In genomic region chr16:29891525-29892457, GRCh38 we compare ENCODE assay signal across 1 cellular context.
TF ChIP-seq lines count a peak whose summit lies in the region.

No MANE protein-coding gene starts in this region.

TF ChIP-seq in HepG2, 621 proteins besides CTCF, POLR2A, EP300 and RAD21 (continued from another document):
- TF ChIP-seq GLI4 (CRISPR knock-in tag; IDR thresholded peaks at IDR 0.05; ENCODE audit: borderline replicate concordance): no peak
- TF ChIP-seq TRAFD1 (CRISPR knock-in tag; IDR thresholded peaks at IDR 0.05; ENCODE audit: borderline replicate concordance): no peak
- peak; percentile 76 for TF ChIP-seq IKZF4 (CRISPR knock-in tag; IDR thresholded peaks at IDR 0.05; ENCODE audit: borderline replicate concordance, low read depth, not compliant biosample characterization)
- TF ChIP-seq DPF2 (CRISPR knock-in tag; IDR thresholded peaks at IDR 0.05; ENCODE audit: borderline replicate concordance, low read depth): no peak; the same call in 1 of the 2 replicates
- no peak for TF ChIP-seq TCF12 (IDR thresholded peaks at IDR 0.05)
- TF ChIP-seq TCF12 (CRISPR knock-in tag; IDR thresholded peaks at IDR 0.05): no peak
- TF ChIP-seq ARID3A (IDR thresholded peaks at IDR 0.05; ENCODE audit: low read depth, low read length): peak; percentile 72
- 0 out of 2 replicates have a peak, but pooled peaks have one; percentile 38 for TF ChIP-seq ZNF784 (CRISPR knock-in tag; IDR thresholded peaks at IDR 0.05; ENCODE audit: borderline replicate concordance)
- no peak for TF ChIP-seq KDM2A (CRISPR knock-in tag; IDR thresholded peaks at IDR 0.05; ENCODE audit: borderline replicate concordance, low read depth)
- peak; percentile 88 for TF ChIP-seq TARDBP (CRISPR knock-in tag; IDR thresholded peaks at IDR 0.05)
- TF ChIP-seq FOXA1 (IDR thresholded peaks at IDR 0.05): no peak
- no peak for TF ChIP-seq FOXA1 (CRISPR knock-in tag; IDR thresholded peaks at IDR 0.05)
- TF ChIP-seq ELK4 (CRISPR knock-in tag; IDR thresholded peaks at IDR 0.05; ENCODE audit: borderline replicate concordance): no peak
- no peak for TF ChIP-seq JDP2 (CRISPR knock-in tag; IDR thresholded peaks at IDR 0.05; ENCODE audit: borderline replicate concordance)
- TF ChIP-seq SRY (CRISPR knock-in tag; IDR thresholded peaks at IDR 0.05): no peak
- TF ChIP-seq RARG (CRISPR knock-in tag; IDR thresholded peaks at IDR 0.05; ENCODE audit: low read depth): no peak
- TF ChIP-seq GRHL1 (CRISPR knock-in tag; conservative IDR thresholded peaks at IDR 0.05): no peak
- TF ChIP-seq HMGA1 (CRISPR knock-in tag; conservative IDR thresholded peaks at IDR 0.05): no peak
- TF ChIP-seq TFDP2 (CRISPR knock-in tag; IDR thresholded peaks at IDR 0.05): no peak
- no peak for TF ChIP-seq TBP (CRISPR knock-in tag; IDR thresholded peaks at IDR 0.05)
- TF ChIP-seq U2AF1 (optimal IDR thresholded peaks at IDR 0.05; ENCODE audit: low read depth, low read length): no peak
- TF ChIP-seq ZNF530 (CRISPR knock-in tag; IDR thresholded peaks at IDR 0.05; ENCODE audit: low read depth): no peak
- TF ChIP-seq ZNF777 (CRISPR knock-in tag; IDR thresholded peaks at IDR 0.05): no peak
- TF ChIP-seq ATF7-NPFF (CRISPR knock-in tag; IDR thresholded peaks at IDR 0.05; ENCODE audit: low read depth): no peak
- no peak for TF ChIP-seq PHF20 (CRISPR knock-in tag; IDR thresholded peaks at IDR 0.05)
- no peak for TF ChIP-seq ZNF639 (CRISPR knock-in tag; conservative IDR thresholded peaks at IDR 0.05)
- TF ChIP-seq SRSF1 (optimal IDR thresholded peaks at IDR 0.05; ENCODE audit: low read depth, low read length): no peak
- TF ChIP-seq PLRG1 (conservative IDR thresholded peaks at IDR 0.05): no peak
- TF ChIP-seq ZNF430 (CRISPR knock-in tag; IDR thresholded peaks at IDR 0.05): no peak
- TF ChIP-seq TIGD3 (CRISPR knock-in tag; IDR thresholded peaks at IDR 0.05; ENCODE audit: borderline replicate concordance): no peak
- peak; percentile 89 for TF ChIP-seq MIER2 (CRISPR knock-in tag; IDR thresholded peaks at IDR 0.05)
- no peak for TF ChIP-seq FOSL1 (CRISPR knock-in tag; IDR thresholded peaks at IDR 0.05; ENCODE audit: borderline replicate concordance)
- TF ChIP-seq ZNF570 (CRISPR knock-in tag; IDR thresholded peaks at IDR 0.05; ENCODE audit: borderline replicate concordance): no peak
- TF ChIP-seq HDAC1 (CRISPR knock-in tag; IDR thresholded peaks at IDR 0.05): peak; percentile 46; the same call in 1 of the 2 replicates
- TF ChIP-seq ZNF607 (CRISPR knock-in tag; IDR thresholded peaks at IDR 0.05; ENCODE audit: borderline replicate concordance): no peak
- no peak for TF ChIP-seq ZNF276 (CRISPR knock-in tag; IDR thresholded peaks at IDR 0.05; ENCODE audit: low read depth)
- TF ChIP-seq ZNF124 (CRISPR knock-in tag; IDR thresholded peaks at IDR 0.05): no peak
- no peak for TF ChIP-seq RFX1 (IDR thresholded peaks at IDR 0.05)
- TF ChIP-seq KLF12 (CRISPR knock-in tag; IDR thresholded peaks at IDR 0.05; ENCODE audit: borderline replicate concordance): no peak
- TF ChIP-seq ZNF292 (CRISPR knock-in tag; IDR thresholded peaks at IDR 0.05; ENCODE audit: borderline replicate concordance, low read depth): no peak
- TF ChIP-seq ZNF350 (CRISPR knock-in tag; IDR thresholded peaks at IDR 0.05; ENCODE audit: borderline replicate concordance, low read depth): no peak
- no peak for TF ChIP-seq ZBTB1 (CRISPR knock-in tag; IDR thresholded peaks at IDR 0.05; ENCODE audit: borderline replicate concordance)
- no peak for TF ChIP-seq RBAK (CRISPR knock-in tag; IDR thresholded peaks at IDR 0.05)
- TF ChIP-seq E2F5 (CRISPR knock-in tag; conservative IDR thresholded peaks at IDR 0.05): no peak
- no peak for TF ChIP-seq ZNF850 (CRISPR knock-in tag; conservative IDR thresholded peaks at IDR 0.05)
- TF ChIP-seq ZBTB8A (CRISPR knock-in tag; IDR thresholded peaks at IDR 0.05; ENCODE audit: borderline replicate concordance, low read depth): no peak
- TF ChIP-seq SP2 (CRISPR knock-in tag; IDR thresholded peaks at IDR 0.05): no peak
- no peak for TF ChIP-seq ZNF484 (CRISPR knock-in tag; IDR thresholded peaks at IDR 0.05; ENCODE audit: borderline replicate concordance, low read depth)
- TF ChIP-seq ZNF354B (CRISPR knock-in tag; IDR thresholded peaks at IDR 0.05): 0 out of 2 replicates have a peak, but pooled peaks have one; percentile 14
- TF ChIP-seq SMAD3 (CRISPR knock-in tag; IDR thresholded peaks at IDR 0.05): no peak
- no peak for TF ChIP-seq CREBL2 (CRISPR knock-in tag; IDR thresholded peaks at IDR 0.05; ENCODE audit: borderline replicate concordance)
- TF ChIP-seq ZNF788 (CRISPR knock-in tag; IDR thresholded peaks at IDR 0.05; ENCODE audit: borderline replicate concordance): peak; percentile 31; the same call in 1 of the 2 replicates
